Comparison of ENCODE assay signal across 8 cellular contexts in the genomic region with DNA sequence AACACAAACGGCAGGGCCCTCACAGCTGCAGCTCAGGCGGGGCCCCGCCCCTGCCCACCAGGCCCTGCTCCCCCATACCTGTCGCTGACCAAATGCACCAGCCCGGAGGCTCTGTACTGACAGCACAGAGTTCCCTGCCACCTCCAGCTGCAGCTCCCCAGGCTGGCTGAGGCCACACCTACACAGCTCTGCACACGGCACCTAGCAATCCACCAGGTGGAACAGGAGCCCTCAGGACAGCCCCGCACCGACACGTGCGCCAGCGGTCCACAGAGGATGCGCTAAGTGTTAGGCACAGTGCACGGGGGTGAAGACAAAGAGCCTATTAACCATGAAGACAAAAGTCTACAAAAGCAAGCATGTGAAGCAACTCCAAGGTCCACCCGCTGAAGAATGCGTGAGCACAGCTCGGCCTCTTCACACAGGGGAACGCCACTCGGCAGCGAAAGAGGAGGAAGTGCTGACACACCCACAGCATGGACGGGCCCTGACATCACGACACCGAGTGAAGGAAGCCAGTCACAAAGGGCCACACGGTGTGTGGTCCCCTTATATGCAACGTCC. TPM values are rescaled to one million over a fixed set of nuclear protein-coding genes. Genes with fewer than 3 reads are reported as not detected.
A peak's percentile ranks its signal among the peaks of the same experiment; 100 is the strongest.
DNase-seq lines count a peak whose midpoint lies in the region; ATAC-seq, FAIRE-seq and TF ChIP-seq lines count a peak whose summit lies in the region.

No MANE protein-coding gene starts in this region.

- POLR2A ChIA-PET in HEK293 (lab: Yijun Ruan, JAX), result no interaction called here

- ATAC-seq in pancreas, result peak; percentile 82 to 88 (median 86)
- ATAC-seq in HG03097 (IDR thresholded peaks at IDR 0.05; ENCODE audit: low FRiP score, unreplicated experiment), result no peak
- ATAC-seq in GM18867 (IDR thresholded peaks at IDR 0.05; ENCODE audit: unreplicated experiment), result no peak
- ATAC-seq in GM21737 (IDR thresholded peaks at IDR 0.05; ENCODE audit: unreplicated experiment), result no peak
- no peak for ATAC-seq in GM19324 (IDR thresholded peaks at IDR 0.05; ENCODE audit: low FRiP score, unreplicated experiment)

- peaks cover 0 to 16% of the 10 kb centered on the region in 2 experiments; a peak in 2 of 3 replicates for H3K36me3 ChIP-seq in HEK293 (ENCODE audit: control insufficient read depth in 2 of 2, insufficient read depth in 1 of 2, low read length in 2 of 2)
- H3K36me3 ChIP-seq in esophagus muscularis mucosa, result no peaks in the 10 kb centered on the region
- H3K36me3 ChIP-seq in pancreas, result no peaks in the 10 kb centered on the region

- TF ChIP-seq CTCF in HEK293 (tag by site-specific recombination; IDR thresholded peaks at IDR 0.05) (no peak), esophagus muscularis mucosa (IDR thresholded peaks at IDR 0.05) (no peak), pancreas (IDR thresholded peaks at IDR 0.05) (no peak)

- H3K4me1 ChIP-seq in HEK293 (ENCODE audit: control insufficient read depth, insufficient read depth, low read length) (peaks cover 8% of the 10 kb centered on the region), esophagus muscularis mucosa (peaks cover 73 to 92% (median 90%) of the 10 kb centered on the region in 4 donors), pancreas (peaks cover 16 to 49% (median 42%) of the 10 kb centered on the region in 3 donors)

- H3K27me3 ChIP-seq in esophagus muscularis mucosa (no peaks in the 10 kb centered on the region), pancreas (no peaks in the 10 kb centered on the region)

- H3K4me3 ChIP-seq in HEK293 (ENCODE audit: low read depth, low read length) (peak overlapping the region; percentile 6; the same call in 1 of the 2 replicates), esophagus muscularis mucosa (peak overlapping the region in 2 of 4 donors; percentile 21 to 33), pancreas (peak overlapping the region in 2 of 4 donors; percentile 16 to 32)

- no peak for FAIRE-seq in pancreas (lab: Jason Lieb, UNC)

- H3K27ac ChIP-seq in HEK293 (ENCODE audit: extremely low read depth, low read depth, low read length), result no peak overlapping the region
- H3K27ac ChIP-seq in esophagus muscularis mucosa (replicated peaks in 1 of 4), result peak overlapping the region; percentile 57 to 77 (median 66)
- H3K27ac ChIP-seq in pancreas, result peak overlapping the region in 2 of 4 donors; percentile 17 to 44

- TF ChIP-seq EP300 in esophagus muscularis mucosa (IDR thresholded peaks at IDR 0.05), result no peak

- WGBS in esophagus muscularis mucosa, result 62% methylated on average over 21 of the region's 24 CpGs
- WGBS in pancreas, 2 donors, result 10 to 12% methylated on average over 24 of the region's 24 CpGs

- DNase-seq in NCI-H748 treated with DMSO at 0.1 percent for 48 hours (lab: John Stamatoyannopoulos, UW), result peak; percentile 43
- no peak for DNase-seq in esophagus muscularis mucosa (ENCODE audit: extremely low spot score)
- peak; percentile 80 to 94 (median 84) for DNase-seq in pancreas

- H3K9me3 ChIP-seq in HEK293 (ENCODE audit: control insufficient read depth, insufficient read depth, low read depth, low read length), result no peaks in the 10 kb centered on the region
- H3K9me3 ChIP-seq in esophagus muscularis mucosa, result no peaks in the 10 kb centered on the region
- H3K9me3 ChIP-seq in pancreas, result no peaks in the 10 kb centered on the region

- intact Hi-C loops in esophagus muscularis mucosa (cut with DNase I) (no loop called here), pancreas (cut with DNase I) (no loop called here)

- CTCF ChIA-PET in HEK293 (lab: Yijun Ruan, JAX), result interaction anchor here (0.6 to 1.0 kb wide), 4 partner anchors 14 to 385 kb away, joined by 3 to 6 read pairs (median 4); no protein-coding TSS in a partner anchor

- TF ChIP-seq POLR2A in esophagus muscularis mucosa (IDR thresholded peaks at IDR 0.05; ENCODE audit: low read depth), result no peak

TF ChIP-seq in HEK293, 187 proteins besides CTCF, POLR2A, EP300 and RAD21 (continues in another document):
- TF ChIP-seq ZNF558 (tag by site-specific recombination; IDR thresholded peaks at IDR 0.05) (no peak), ZFHX2 (tag by site-specific recombination; conservative IDR thresholded peaks at IDR 0.05) (peak; percentile 44), ZNF654 (tag by site-specific recombination; IDR thresholded peaks at IDR 0.05; ENCODE audit: low read depth) (no peak), KLF10 (tag by site-specific recombination; IDR thresholded peaks at IDR 0.05) (peak; percentile 77), PRDM1 (tag by site-specific recombination; IDR thresholded peaks at IDR 0.05) (no peak), ZNF529 (tag by site-specific recombination; IDR thresholded peaks at IDR 0.05; ENCODE audit: insufficient replicate concordance) (no peak), ZNF223 (tag by site-specific recombination; IDR thresholded peaks at IDR 0.05) (no peak), ZNF23 (tag by site-specific recombination; IDR thresholded peaks at IDR 0.05; ENCODE audit: borderline replicate concordance) (no peak), ZNF335 (tag by site-specific recombination; conservative IDR thresholded peaks at IDR 0.05) (peak; percentile 50; the same call in 1 of the 2 replicates)
- TF ChIP-seq, protein P1, sequence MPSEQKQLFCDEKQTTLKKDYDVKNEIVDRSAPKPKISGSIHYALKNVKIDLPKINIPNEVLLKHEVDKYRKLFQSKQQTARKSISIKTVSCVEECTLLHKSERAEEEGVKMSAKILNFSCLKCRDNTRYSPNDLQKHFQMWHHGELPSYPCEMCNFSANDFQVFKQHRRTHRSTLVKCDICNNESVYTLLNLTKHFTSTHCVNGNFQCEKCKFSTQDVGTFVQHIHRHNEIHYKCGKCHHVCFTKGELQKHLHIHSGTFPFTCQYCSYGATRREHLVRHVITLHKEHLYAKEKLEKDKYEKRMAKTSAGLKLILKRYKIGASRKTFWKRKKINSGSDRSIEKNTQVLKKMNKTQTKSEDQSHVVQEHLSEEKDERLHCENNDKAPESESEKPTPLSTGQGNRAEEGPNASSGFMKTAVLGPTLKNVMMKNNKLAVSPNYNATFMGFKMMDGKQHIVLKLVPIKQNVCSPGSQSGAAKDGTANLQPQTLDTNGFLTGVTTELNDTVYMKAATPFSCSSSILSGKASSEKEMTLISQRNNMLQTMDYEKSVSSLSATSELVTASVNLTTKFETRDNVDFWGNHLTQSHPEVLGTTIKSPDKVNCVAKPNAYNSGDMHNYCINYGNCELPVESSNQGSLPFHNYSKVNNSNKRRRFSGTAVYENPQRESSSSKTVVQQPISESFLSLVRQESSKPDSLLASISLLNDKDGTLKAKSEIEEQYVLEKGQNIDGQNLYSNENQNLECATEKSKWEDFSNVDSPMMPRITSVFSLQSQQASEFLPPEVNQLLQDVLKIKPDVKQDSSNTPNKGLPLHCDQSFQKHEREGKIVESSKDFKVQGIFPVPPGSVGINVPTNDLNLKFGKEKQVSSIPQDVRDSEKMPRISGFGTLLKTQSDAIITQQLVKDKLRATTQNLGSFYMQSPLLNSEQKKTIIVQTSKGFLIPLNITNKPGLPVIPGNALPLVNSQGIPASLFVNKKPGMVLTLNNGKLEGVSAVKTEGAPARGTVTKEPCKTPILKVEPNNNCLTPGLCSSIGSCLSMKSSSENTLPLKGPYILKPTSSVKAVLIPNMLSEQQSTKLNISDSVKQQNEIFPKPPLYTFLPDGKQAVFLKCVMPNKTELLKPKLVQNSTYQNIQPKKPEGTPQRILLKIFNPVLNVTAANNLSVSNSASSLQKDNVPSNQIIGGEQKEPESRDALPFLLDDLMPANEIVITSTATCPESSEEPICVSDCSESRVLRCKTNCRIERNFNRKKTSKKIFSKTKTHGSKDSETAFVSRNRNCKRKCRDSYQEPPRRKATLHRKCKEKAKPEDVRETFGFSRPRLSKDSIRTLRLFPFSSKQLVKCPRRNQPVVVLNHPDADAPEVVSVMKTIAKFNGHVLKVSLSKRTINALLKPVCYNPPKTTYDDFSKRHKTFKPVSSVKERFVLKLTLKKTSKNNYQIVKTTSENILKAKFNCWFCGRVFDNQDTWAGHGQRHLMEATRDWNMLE (tag by site-specific recombination; conservative IDR thresholded peaks at IDR 0.05; ENCODE audit: low read depth), result no peak
- TF ChIP-seq, protein P2, sequence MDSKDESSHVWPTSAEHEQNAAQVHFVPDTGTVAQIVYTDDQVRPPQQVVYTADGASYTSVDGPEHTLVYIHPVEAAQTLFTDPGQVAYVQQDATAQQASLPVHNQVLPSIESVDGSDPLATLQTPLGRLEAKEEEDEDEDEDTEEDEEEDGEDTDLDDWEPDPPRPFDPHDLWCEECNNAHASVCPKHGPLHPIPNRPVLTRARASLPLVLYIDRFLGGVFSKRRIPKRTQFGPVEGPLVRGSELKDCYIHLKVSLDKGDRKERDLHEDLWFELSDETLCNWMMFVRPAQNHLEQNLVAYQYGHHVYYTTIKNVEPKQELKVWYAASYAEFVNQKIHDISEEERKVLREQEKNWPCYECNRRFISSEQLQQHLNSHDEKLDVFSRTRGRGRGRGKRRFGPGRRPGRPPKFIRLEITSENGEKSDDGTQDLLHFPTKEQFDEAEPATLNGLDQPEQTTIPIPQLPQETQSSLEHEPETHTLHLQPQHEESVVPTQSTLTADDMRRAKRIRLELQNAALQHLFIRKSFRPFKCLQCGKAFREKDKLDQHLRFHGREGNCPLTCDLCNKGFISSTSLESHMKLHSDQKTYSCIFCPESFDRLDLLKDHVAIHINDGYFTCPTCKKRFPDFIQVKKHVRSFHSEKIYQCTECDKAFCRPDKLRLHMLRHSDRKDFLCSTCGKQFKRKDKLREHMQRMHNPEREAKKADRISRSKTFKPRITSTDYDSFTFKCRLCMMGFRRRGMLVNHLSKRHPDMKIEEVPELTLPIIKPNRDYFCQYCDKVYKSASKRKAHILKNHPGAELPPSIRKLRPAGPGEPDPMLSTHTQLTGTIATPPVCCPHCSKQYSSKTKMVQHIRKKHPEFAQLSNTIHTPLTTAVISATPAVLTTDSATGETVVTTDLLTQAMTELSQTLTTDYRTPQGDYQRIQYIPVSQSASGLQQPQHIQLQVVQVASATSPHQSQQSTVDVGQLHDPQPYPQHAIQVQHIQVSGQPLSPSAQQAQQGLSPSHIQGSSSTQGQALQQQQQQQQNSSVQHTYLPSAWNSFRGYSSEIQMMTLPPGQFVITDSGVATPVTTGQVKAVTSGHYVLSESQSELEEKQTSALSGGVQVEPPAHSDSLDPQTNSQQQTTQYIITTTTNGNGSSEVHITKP (tag by site-specific recombination; IDR thresholded peaks at IDR 0.05), result peak; percentile 90

RNA-seq across cellular contexts. Expression of a gene that starts 5.4 kb away (rescaled TPM):
- total RNA-seq in esophagus muscularis mucosa (10 to 100 TPM; 12.9 to 24.7 (median 18.6) TPM), pancreas (10 to 100 TPM; 12.1 to 20.0 (median 13.1) TPM)
- 10 to 100 TPM; 10.7 to 11.2 TPM for polyA plus RNA-seq in pancreas

Comparison
In these comparisons a context has a peak if more than half of its experiments do, and no peak if none do; other contexts are left out.
1. ATAC-seq: peak in pancreas (4 of 4); none in HG03097 (single experiment), GM18867 (single experiment), GM21737 (single experiment) and GM19324 (single experiment).